In genomic region chr15:41779662-41780157, GRCh38 we compare ENCODE assay signal across 11 cellular contexts. TPM values are rescaled to one million over a fixed set of nuclear protein-coding genes. Genes with fewer than 3 reads are reported as not detected.
DNase-seq lines count a peak whose midpoint lies in the region; ATAC-seq and TF ChIP-seq lines count a peak whose summit lies in the region.
"Had no signal": no experiment of that assay in that cellular context is flagged by ENCODE, and none has a peak within 500 bp of the region (broad histone marks: within the 10 kb centered on the region; RNA-seq: fewer than 3 reads in every experiment).

No MANE protein-coding gene starts in this region.

- no peak overlapping the region for H3K4me3 ChIP-seq in CD8-positive, alpha-beta memory T cell (ENCODE audit: low read length)

- peak overlapping the region in 2 of 7 donors; percentile 14 to 21 for H3K4me3 Mint-ChIP-seq in CD8-positive, alpha-beta memory T cell
- no peak overlapping the region for H3K4me3 Mint-ChIP-seq in dendritic cell treated with granulocyte-macrophage colony-stimulating factor and Interleukin-4, amounts not matched to agents 40 ng/mL and 50 ng/mL, for 4 days
- H3K4me3 Mint-ChIP-seq in nephron: peak overlapping the region in 1 of 3 experiments; percentile 41

- H3K4me1 ChIP-seq in CD8-positive, alpha-beta memory T cell (ENCODE audit: insufficient read depth, low read length): peaks cover 42% of the 10 kb centered on the region

- peaks cover 63 to 73% (median 70%) of the 10 kb centered on the region in 3 donors for H3K4me1 Mint-ChIP-seq in CD8-positive, alpha-beta memory T cell
- peaks cover 46% of the 10 kb centered on the region for H3K4me1 Mint-ChIP-seq in dendritic cell treated with granulocyte-macrophage colony-stimulating factor and Interleukin-4, amounts not matched to agents 40 ng/mL and 50 ng/mL, for 4 days (ENCODE audit: low read depth)
- peaks cover 57% of the 10 kb centered on the region for H3K4me1 Mint-ChIP-seq in nephron

- H3K36me3 ChIP-seq in CD8-positive, alpha-beta memory T cell (ENCODE audit: insufficient read depth, low read length): no peaks in the 10 kb centered on the region

- no peak overlapping the region for H3K27ac ChIP-seq in CD8-positive, alpha-beta memory T cell (ENCODE audit: low read depth, low read length)

- DNase-seq in CD8-positive, alpha-beta memory T cell: no peak
- DNase-seq in NCI-H2227 (lab: John Stamatoyannopoulos, UW; ENCODE audit: unreplicated experiment) (peak; percentile 24), posterior vena cava (ENCODE audit: low spot score) (no peak), DMS 273 (lab: John Stamatoyannopoulos, UW; ENCODE audit: unreplicated experiment) (no peak), kidney tubule cell (ENCODE audit: low spot score) (no peak)
- DNase-seq: effector CD8-positive, alpha-beta T cell; NCI-H1930; SW 1271 had no signal

- ATAC-seq in GM18868 (IDR thresholded peaks at IDR 0.05; ENCODE audit: unreplicated experiment): no peak

- CTCF ChIA-PET in CD8-positive, alpha-beta memory T cell (lab: Charles Lee): interaction anchor here (2.3 to 9.3 kb wide), 2 partner anchors 31 to 33 kb away, joined by 8 to 167 read pairs; no protein-coding TSS in a partner anchor

- H3K27me3 Mint-ChIP-seq in CD8-positive, alpha-beta memory T cell: no peaks in the 10 kb centered on the region
- no peaks in the 10 kb centered on the region for H3K27me3 Mint-ChIP-seq in dendritic cell treated with granulocyte-macrophage colony-stimulating factor and Interleukin-4, amounts not matched to agents 40 ng/mL and 50 ng/mL, for 4 days
- H3K27me3 Mint-ChIP-seq in nephron (ENCODE audit: low read depth): no peaks in the 10 kb centered on the region

- H3K9me3 Mint-ChIP-seq in CD8-positive, alpha-beta memory T cell: no peaks in the 10 kb centered on the region
- no peaks in the 10 kb centered on the region for H3K9me3 Mint-ChIP-seq in dendritic cell treated with granulocyte-macrophage colony-stimulating factor and Interleukin-4, amounts not matched to agents 40 ng/mL and 50 ng/mL, for 4 days
- H3K9me3 Mint-ChIP-seq in nephron: no peaks in the 10 kb centered on the region

- POLR2A ChIA-PET in CD8-positive, alpha-beta memory T cell (lab: Charles Lee): no interaction called here

- peaks cover 0 to 33% (median 17%) of the 10 kb centered on the region in 3 donors for H3K36me3 Mint-ChIP-seq in CD8-positive, alpha-beta memory T cell
- peaks cover 43% of the 10 kb centered on the region for H3K36me3 Mint-ChIP-seq in dendritic cell treated with granulocyte-macrophage colony-stimulating factor and Interleukin-4, amounts not matched to agents 40 ng/mL and 50 ng/mL, for 4 days (ENCODE audit: low read depth)
- H3K36me3 Mint-ChIP-seq in nephron (ENCODE audit: low read depth): peaks cover 9% of the 10 kb centered on the region

- H3K27ac Mint-ChIP-seq in CD8-positive, alpha-beta memory T cell: peak overlapping the region in 6 of 8 donors; percentile 37 to 78 (median 52)
- peak overlapping the region; percentile 3 for H3K27ac Mint-ChIP-seq in dendritic cell treated with granulocyte-macrophage colony-stimulating factor and Interleukin-4, amounts not matched to agents 40 ng/mL and 50 ng/mL, for 4 days
- H3K27ac Mint-ChIP-seq in nephron: peak overlapping the region; percentile 36 to 64 (median 61)

- no peaks in the 10 kb centered on the region for H3K27me3 ChIP-seq in CD8-positive, alpha-beta memory T cell (ENCODE audit: insufficient read depth, low read length, poor library complexity, severe bottlenecking)

- intact Hi-C loops in dendritic cell treated with granulocyte-macrophage colony-stimulating factor and Interleukin-4, amounts not matched to agents 40 ng/mL and 50 ng/mL, for 4 days (cut with micrococcal nuclease): loop anchor here (10.0 kb wide), 1 partner anchor 125 kb away; no protein-coding TSS in a partner anchor
- intact Hi-C loops in posterior vena cava (cut with DNase I): loop anchor here in 1 of 2 donors (10.0 kb wide), 1 partner anchor 125 kb away; no protein-coding TSS in a partner anchor

- TF ChIP-seq CTCF in nephron (IDR thresholded peaks at IDR 0.05; ENCODE audit: unreplicated experiment in 3 of 3): no peak

- H3K9me3 ChIP-seq in CD8-positive, alpha-beta memory T cell (ENCODE audit: low read length): no peaks in the 10 kb centered on the region

RNA-seq across cellular contexts. Expression of gene MAPKBP1, which starts 5.4 kb away (rescaled TPM):
- 10 to 100 TPM; 16.0 to 17.8 TPM for total RNA-seq in CD8-positive, alpha-beta memory T cell
- 4.8 TPM for polyA plus RNA-seq in CD8-positive, alpha-beta memory T cell
- total RNA-seq in posterior vena cava: 10 to 100 TPM; 26.5 to 27.9 TPM

RNA-seq across cellular contexts. Expression of gene JMJD7, which starts 48.2 kb away (rescaled TPM):
- 10 to 100 TPM; 14.4 to 15.0 TPM for total RNA-seq in CD8-positive, alpha-beta memory T cell
- 25.5 TPM for polyA plus RNA-seq in CD8-positive, alpha-beta memory T cell
- 10 to 100 TPM in 1 of 2 donors, 1 to 10 TPM in 1; 4.9 to 13.8 TPM for total RNA-seq in posterior vena cava

RNA-seq across cellular contexts. Expression of gene PLA2G4B, which starts 58.9 kb away (rescaled TPM):
- 1 to 10 TPM; 5.9 to 6.8 TPM for total RNA-seq in CD8-positive, alpha-beta memory T cell
- polyA plus RNA-seq in CD8-positive, alpha-beta memory T cell: 3.1 TPM
- total RNA-seq in posterior vena cava: 1 to 10 TPM; 1.5 to 4.0 TPM

Comparison
In these comparisons a context has a peak if more than half of its experiments do, and no peak if none do; other contexts are left out.
1. H3K27ac Mint-ChIP-seq: peak in every context shown above with its lines; median percentile 61 in nephron; 52 in CD8-positive, alpha-beta memory T cell; 3 in dendritic cell treated with granulocyte-macrophage colony-stimulating factor and Interleukin-4, amounts not matched to agents 40 ng/mL and 50 ng/mL, for 4 days.